In the genomic region with DNA sequence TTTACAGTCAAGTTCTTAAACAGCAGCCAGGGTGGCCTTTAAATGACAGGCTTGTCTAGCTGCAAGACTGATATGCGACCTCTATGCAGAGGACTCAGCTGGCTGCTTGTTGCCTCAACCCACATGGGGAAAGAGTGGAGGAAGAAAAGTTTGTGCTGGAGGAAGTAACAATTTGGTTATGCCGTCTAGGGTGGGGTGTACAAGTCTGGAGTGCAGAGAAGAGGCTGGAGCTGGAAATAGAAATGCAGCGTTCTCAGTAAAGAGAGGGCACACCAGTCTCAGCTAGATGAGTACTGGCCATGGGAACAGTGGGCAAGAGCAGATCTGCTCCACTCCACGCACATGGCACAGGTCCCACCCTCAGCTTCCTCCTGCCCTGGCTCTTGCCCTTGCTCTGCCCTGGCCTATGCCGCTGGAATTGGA, we compare ENCODE assay signal across 1 cellular context.
TF ChIP-seq lines count a peak whose summit lies in the region.

No MANE protein-coding gene starts in this region.

TF ChIP-seq in HepG2, 621 proteins besides CTCF, POLR2A, EP300 and RAD21:
- no peak for TF ChIP-seq NCOA2 (CRISPR knock-in tag; IDR thresholded peaks at IDR 0.05)
- no peak for TF ChIP-seq FOXK1 (CRISPR knock-in tag; IDR thresholded peaks at IDR 0.05; ENCODE audit: borderline replicate concordance, low read depth)
- TF ChIP-seq PRPF4 (IDR thresholded peaks at IDR 0.05; ENCODE audit: low read depth, low read length, poor library complexity, severe bottlenecking): no peak
- TF ChIP-seq ZNF564 (CRISPR knock-in tag; IDR thresholded peaks at IDR 0.05): no peak
- no peak for TF ChIP-seq KDM6A (CRISPR knock-in tag; IDR thresholded peaks at IDR 0.05; ENCODE audit: low read depth)
- TF ChIP-seq, protein P1, sequence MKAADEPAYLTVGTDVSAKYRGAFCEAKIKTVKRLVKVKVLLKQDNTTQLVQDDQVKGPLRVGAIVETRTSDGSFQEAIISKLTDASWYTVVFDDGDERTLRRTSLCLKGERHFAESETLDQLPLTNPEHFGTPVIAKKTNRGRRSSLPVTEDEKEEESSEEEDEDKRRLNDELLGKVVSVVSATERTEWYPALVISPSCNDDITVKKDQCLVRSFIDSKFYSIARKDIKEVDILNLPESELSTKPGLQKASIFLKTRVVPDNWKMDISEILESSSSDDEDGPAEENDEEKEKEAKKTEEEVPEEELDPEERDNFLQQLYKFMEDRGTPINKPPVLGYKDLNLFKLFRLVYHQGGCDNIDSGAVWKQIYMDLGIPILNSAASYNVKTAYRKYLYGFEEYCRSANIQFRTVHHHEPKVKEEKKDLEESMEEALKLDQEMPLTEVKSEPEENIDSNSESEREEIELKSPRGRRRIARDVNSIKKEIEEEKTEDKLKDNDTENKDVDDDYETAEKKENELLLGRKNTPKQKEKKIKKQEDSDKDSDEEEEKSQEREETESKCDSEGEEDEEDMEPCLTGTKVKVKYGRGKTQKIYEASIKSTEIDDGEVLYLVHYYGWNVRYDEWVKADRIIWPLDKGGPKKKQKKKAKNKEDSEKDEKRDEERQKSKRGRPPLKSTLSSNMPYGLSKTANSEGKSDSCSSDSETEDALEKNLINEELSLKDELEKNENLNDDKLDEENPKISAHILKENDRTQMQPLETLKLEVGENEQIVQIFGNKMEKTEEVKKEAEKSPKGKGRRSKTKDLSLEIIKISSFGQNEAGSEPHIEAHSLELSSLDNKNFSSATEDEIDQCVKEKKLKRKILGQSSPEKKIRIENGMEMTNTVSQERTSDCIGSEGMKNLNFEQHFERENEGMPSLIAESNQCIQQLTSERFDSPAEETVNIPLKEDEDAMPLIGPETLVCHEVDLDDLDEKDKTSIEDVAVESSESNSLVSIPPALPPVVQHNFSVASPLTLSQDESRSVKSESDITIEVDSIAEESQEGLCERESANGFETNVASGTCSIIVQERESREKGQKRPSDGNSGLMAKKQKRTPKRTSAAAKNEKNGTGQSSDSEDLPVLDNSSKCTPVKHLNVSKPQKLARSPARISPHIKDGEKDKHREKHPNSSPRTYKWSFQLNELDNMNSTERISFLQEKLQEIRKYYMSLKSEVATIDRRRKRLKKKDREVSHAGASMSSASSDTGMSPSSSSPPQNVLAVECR (CRISPR knock-in tag; IDR thresholded peaks at IDR 0.05; ENCODE audit: borderline replicate concordance): no peak
- TF ChIP-seq, protein P2, sequence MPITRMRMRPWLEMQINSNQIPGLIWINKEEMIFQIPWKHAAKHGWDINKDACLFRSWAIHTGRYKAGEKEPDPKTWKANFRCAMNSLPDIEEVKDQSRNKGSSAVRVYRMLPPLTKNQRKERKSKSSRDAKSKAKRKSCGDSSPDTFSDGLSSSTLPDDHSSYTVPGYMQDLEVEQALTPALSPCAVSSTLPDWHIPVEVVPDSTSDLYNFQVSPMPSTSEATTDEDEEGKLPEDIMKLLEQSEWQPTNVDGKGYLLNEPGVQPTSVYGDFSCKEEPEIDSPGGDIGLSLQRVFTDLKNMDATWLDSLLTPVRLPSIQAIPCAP (CRISPR knock-in tag; IDR thresholded peaks at IDR 0.05; ENCODE audit: low read depth): no peak
- TF ChIP-seq NPAS2 (CRISPR knock-in tag; IDR thresholded peaks at IDR 0.05; ENCODE audit: borderline replicate concordance): no peak
- TF ChIP-seq RARG (CRISPR knock-in tag; IDR thresholded peaks at IDR 0.05; ENCODE audit: low read depth): no peak
- TF ChIP-seq IRX3 (CRISPR knock-in tag; IDR thresholded peaks at IDR 0.05; ENCODE audit: borderline replicate concordance, low read depth): no peak
- TF ChIP-seq, protein P3, sequence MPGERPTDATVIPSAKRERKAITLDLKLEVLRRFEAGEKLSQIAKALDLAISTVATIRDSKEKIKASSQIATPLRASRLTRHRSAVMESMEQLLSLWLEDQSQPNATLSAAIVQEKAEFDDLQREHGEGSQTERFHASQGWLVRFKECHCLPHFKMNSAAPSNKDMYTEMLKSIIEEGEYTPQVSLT (CRISPR knock-in tag; IDR thresholded peaks at IDR 0.05; ENCODE audit: borderline replicate concordance, low read depth): no peak
